In genomic region chr11:62380821-62381243, GRCh38 we compare ENCODE assay signal across 8 cellular contexts. TPM values are rescaled to one million over a fixed set of nuclear protein-coding genes. Genes with fewer than 3 reads are reported as not detected.
DNase-seq lines count a peak whose midpoint lies in the region; ATAC-seq and TF ChIP-seq lines count a peak whose summit lies in the region.
"Not testable (repeated sequence)": the region's sequence is repeated elsewhere in the genome, so short reads cannot be mapped to it uniquely, and the experiment has no call there.

No MANE protein-coding gene starts in this region.

- not testable (repeated sequence) for H3K27ac Mint-ChIP-seq in H9; activated T-helper 17 cell treated with anti-CD3 and anti-CD28 coated beads, Interleukin-2, amount 50 U/mL, for 72 hours

- not testable (repeated sequence) for H4K20me1 ChIP-seq in H9 (ENCODE audit: control insufficient read depth, insufficient read depth, insufficient read length)

- not testable (repeated sequence) for H3K4me2 ChIP-seq in H9 (ENCODE audit: insufficient read depth, insufficient read length, low read length)

- in situ Hi-C loops in SK-MEL-5 (cut with HindIII; ENCODE audit: low pct_unique_long_range_greater_than_20kb, low sequenced_read_pairs) = not testable (repeated sequence)

- WGBS in H9 (ENCODE audit: extremely low coverage, insufficient read length, low lambda C conversion rate) = no CpG with 5 or more reads among the region's 12 CpGs
- WGBS in right lobe of liver (ENCODE audit: insufficient coverage, low coverage, low lambda C conversion rate, missing lambda C conversion rate) = under 1% methylated on average over 12 of the region's 12 CpGs

- ATAC-seq in activated T-helper 17 cell treated with anti-CD3 and anti-CD28 coated beads, Interleukin-2, amount 50 U/mL, for 72 hours (replicated peaks) = peak; percentile 84
- ATAC-seq in right lobe of liver = peak; percentile 95 to 98 (median 96)

- not testable (repeated sequence) for H3K27me3 Mint-ChIP-seq in H9 (ENCODE audit: low read depth); activated T-helper 17 cell treated with anti-CD3 and anti-CD28 coated beads, Interleukin-2, amount 50 U/mL, for 72 hours

- not testable (repeated sequence) for H3K36me3 Mint-ChIP-seq in H9 (ENCODE audit: insufficient read depth in 1 of 3, low read depth in 3 of 3); activated T-helper 17 cell treated with anti-CD3 and anti-CD28 coated beads, Interleukin-2, amount 50 U/mL, for 72 hours (ENCODE audit: low read depth)

- TF ChIP-seq POLR2A in right lobe of liver (IDR thresholded peaks at IDR 0.05) = not testable (repeated sequence)

- not testable (repeated sequence) for H3K9ac ChIP-seq in H9 (ENCODE audit: extremely low read depth, insufficient read length, low read length)

- H2BK20ac ChIP-seq in H9 (ENCODE audit: low read depth, low read length, poor library complexity, severe bottlenecking) = not testable (repeated sequence)

- H2BK12ac ChIP-seq in H9 (ENCODE audit: insufficient read length, low read depth, low read length) = not testable (repeated sequence)

- not testable (repeated sequence) for H4K8ac ChIP-seq in H9 (replicated peaks; ENCODE audit: insufficient read length, low read depth, low read length)

- not testable (repeated sequence) for H3K4ac ChIP-seq in H9 (ENCODE audit: low read depth, low read length)

- not testable (repeated sequence) for H3K27ac ChIP-seq in H9 (ENCODE audit: insufficient read length, low read depth, low read length); right lobe of liver

- H2BK5ac ChIP-seq in H9 (ENCODE audit: insufficient read length, low read length) = not testable (repeated sequence)

- H3K79me1 ChIP-seq in H9 (ENCODE audit: insufficient read depth, low read depth, low read length, poor library complexity, severe bottlenecking) = not testable (repeated sequence)

- H3T11ph ChIP-seq in H9 (ENCODE audit: low read length) = not testable (repeated sequence)

- not testable (repeated sequence) for H2BK15ac ChIP-seq in H9 (ENCODE audit: low read depth, low read length)

- H3K14ac ChIP-seq in H9 (ENCODE audit: insufficient read depth, low read length) = not testable (repeated sequence)

- not testable (repeated sequence) for H3K23ac ChIP-seq in H9 (ENCODE audit: insufficient read length, low read depth, low read length)

- H3K27me3 ChIP-seq in H9 (ENCODE audit: insufficient read depth, low read length); right lobe of liver: not testable (repeated sequence)

- not testable (repeated sequence) for H2AK5ac ChIP-seq in H9 (ENCODE audit: insufficient read length, low read length)

- H3K4me3 ChIP-seq in epithelial cell of esophagus (ENCODE audit: low read length); right lobe of liver: not testable (repeated sequence)

- H4K5ac ChIP-seq in H9 (ENCODE audit: insufficient read length, low read depth, low read length) = not testable (repeated sequence)

- intact Hi-C loops in right lobe of liver (cut with DNase I) = not testable (repeated sequence)

- H2BK120ac ChIP-seq in H9 (ENCODE audit: low read depth, low read length, poor library complexity, severe bottlenecking) = not testable (repeated sequence)

- H4K91ac ChIP-seq in H9 (ENCODE audit: insufficient read length, low read depth, low read length) = not testable (repeated sequence)

- not testable (repeated sequence) for H2AFZ ChIP-seq in H9 (ENCODE audit: low read length)

- TF ChIP-seq CTCF in H9 (conservative IDR thresholded peaks at IDR 0.05) = peak; percentile 89
- peak; percentile 71 for TF ChIP-seq CTCF in epithelial cell of esophagus (IDR thresholded peaks at IDR 0.05; ENCODE audit: insufficient read depth, low read depth, low read length, missing control alignments)
- TF ChIP-seq CTCF in right lobe of liver (IDR thresholded peaks at IDR 0.05) = peak; percentile 73 to 86 (median 83)

- H3K56ac ChIP-seq in H9 (ENCODE audit: insufficient read length, low read depth, low read length) = not testable (repeated sequence)

- not testable (repeated sequence) for H3K9me3 Mint-ChIP-seq in H9; activated T-helper 17 cell treated with anti-CD3 and anti-CD28 coated beads, Interleukin-2, amount 50 U/mL, for 72 hours

- H3K4me1 Mint-ChIP-seq in H9 = peaks cover 14 to 16% of the 10 kb centered on the region in 2 experiments
- not testable (repeated sequence) for H3K4me1 Mint-ChIP-seq in activated T-helper 17 cell treated with anti-CD3 and anti-CD28 coated beads, Interleukin-2, amount 50 U/mL, for 72 hours

- not testable (repeated sequence) for H3K9me3 ChIP-seq in H9 (ENCODE audit: control insufficient read depth, low read depth, low read length); right lobe of liver

- DNase-seq in CD1c-positive myeloid dendritic cell (ENCODE audit: extremely low spot score) (peak; percentile 89), H9 (peak; percentile 67), NCI-H2029 treated with DMSO at 0.1 percent for 48 hours (lab: John Stamatoyannopoulos, UW) (peak; percentile 72), SK-MEL-5 (ENCODE audit: low read depth, low spot score) (peak; percentile 74), epithelial cell of esophagus (ENCODE audit: low read depth) (peak; percentile 67)
- DNase-seq in right lobe of liver = not testable (repeated sequence)
- peak; percentile 21 for DNase-seq in stimulated activated CD4-positive, alpha-beta T cell treated with anti-CD3 and anti-CD28 coated beads, Interleukin-2, amount 100 ng/mL, for 4 hours (ENCODE audit: low read depth)

- not testable (repeated sequence) for H3K79me2 ChIP-seq in H9 (ENCODE audit: insufficient read depth, low read length)

- not testable (repeated sequence) for H3K18ac ChIP-seq in H9 (ENCODE audit: insufficient read length, low read depth, low read length)

- H3K4me3 Mint-ChIP-seq in H9; activated T-helper 17 cell treated with anti-CD3 and anti-CD28 coated beads, Interleukin-2, amount 50 U/mL, for 72 hours: not testable (repeated sequence)

- not testable (repeated sequence) for H3K23me2 ChIP-seq in H9 (ENCODE audit: insufficient read length, low read depth, low read length, poor library complexity, severe bottlenecking)

- not testable (repeated sequence) for H3K4me1 ChIP-seq in H9 (ENCODE audit: insufficient read depth, low read length); right lobe of liver

- not testable (repeated sequence) for H3K36me3 ChIP-seq in right lobe of liver

RNA-seq across cellular contexts. Expression of gene SCGB1A1, which starts 38.0 kb away (rescaled TPM):
- total RNA-seq in H9 (2021) = not detected in 2 replicates
- not detected in 2 replicates for total RNA-seq in SK-MEL-5 (2014; rRNA removed; shearing (Covaris generic))
- polyA plus RNA-seq in SK-MEL-5 (2015; cell fraction: cytosol; rRNA removed) = not detected in 2 replicates
- polyA plus RNA-seq in SK-MEL-5 (2015; cell fraction: nucleus; rRNA removed) = not detected in 2 replicates
- not detected for total RNA-seq in activated T-helper 17 cell treated with anti-CD3 and anti-CD28 coated beads, Interleukin-2, amount 50 U/mL, for 72 hours
- not detected for total RNA-seq in right lobe of liver

RNA-seq across cellular contexts. Expression of gene ASRGL1, which starts 43.6 kb away (rescaled TPM):
- total RNA-seq in H9 (2021) (30.9 and 31.1 TPM in 2 replicates), right lobe of liver (10 to 100 TPM in 1 of 6 experiments, 1 to 10 TPM in 5; 1.8 to 28.5 (median 4.7) TPM)
- 7.2 and 8.0 TPM in 2 replicates for total RNA-seq in SK-MEL-5 (2014; rRNA removed; shearing (Covaris generic))
- polyA plus RNA-seq in SK-MEL-5 (2015; cell fraction: cytosol; rRNA removed) = 6.7 and 10.7 TPM in 2 replicates
- polyA plus RNA-seq in SK-MEL-5 (2015; cell fraction: nucleus; rRNA removed) = 2.9 and 14.5 TPM in 2 replicates
- total RNA-seq in activated T-helper 17 cell treated with anti-CD3 and anti-CD28 coated beads, Interleukin-2, amount 50 U/mL, for 72 hours = 1 to 10 TPM; 1.3 to 2.2 TPM
